16 cellular contexts compared by ENCODE assay signal in the genomic region with DNA sequence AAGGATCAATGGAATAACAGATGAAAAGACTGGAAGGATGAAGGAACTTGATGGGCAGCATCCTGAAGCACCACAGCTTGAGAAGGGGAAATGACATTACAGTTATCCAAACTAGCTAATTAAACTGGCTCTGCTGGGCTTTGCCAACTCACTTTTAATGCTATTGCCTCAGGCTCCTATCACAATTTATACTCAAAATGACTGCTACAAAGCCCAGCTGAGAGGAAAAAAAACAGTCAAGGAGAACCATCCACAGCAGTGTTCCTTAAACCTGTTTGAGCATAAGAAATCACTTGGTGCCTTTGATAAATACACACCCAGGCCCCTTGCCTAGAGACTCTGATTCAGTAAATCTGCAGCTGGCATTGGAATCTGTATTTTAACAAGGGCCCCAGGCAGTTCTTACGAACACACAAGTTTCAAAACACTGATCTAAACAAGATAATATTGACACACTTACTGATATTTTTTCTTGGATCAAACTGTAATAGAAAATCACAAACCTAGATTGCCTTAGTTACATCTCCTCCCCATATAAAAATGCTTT.
DNase-seq lines count a peak whose midpoint lies in the region; ATAC-seq, FAIRE-seq and TF ChIP-seq lines count a peak whose summit lies in the region.
"Had no signal": no experiment of that assay in that cellular context is flagged by ENCODE, and none has a peak within 500 bp of the region (broad histone marks: within the 10 kb centered on the region; RNA-seq: fewer than 3 reads in every experiment).

No MANE protein-coding gene starts in this region.

- no peak for FAIRE-seq in astrocyte (lab: Jason Lieb, UNC)
- FAIRE-seq: A204.1 had no signal

- H2AFZ ChIP-seq in astrocyte (ENCODE audit: low read depth, low read length): no peak overlapping the region

- H3K9me3 ChIP-seq in astrocyte (ENCODE audit: insufficient read depth, low read depth, low read length) (no peaks in the 10 kb centered on the region), stomach (no peaks in the 10 kb centered on the region), heart left ventricle (no peaks in the 10 kb centered on the region)
- H3K9me3 ChIP-seq: Peyer's patch had no signal

- DNase-seq in activated T-cell treated with anti-CD3 and anti-CD28 coated beads, Interleukin-2, amount 50 U/mL, for 24 hours: no peak
- DNase-seq in activated T-cell treated with anti-CD3 and anti-CD28 coated beads, Interleukin-2, amount 50 U/mL, for 4 hours: no peak
- DNase-seq in RPMI7951 (ENCODE audit: low read depth) (peak; percentile 57), astrocyte (ENCODE audit: low read depth) (no peak), stomach (no peak), NCI-H69 (lab: John Stamatoyannopoulos, UW) (no peak), heart left ventricle (no peak), NCI-H2081 treated with DMSO at 0.1 percent for 48 hours (lab: John Stamatoyannopoulos, UW) (no peak)
- DNase-seq: activated CD4-positive, alpha-beta T cell treated with anti-CD3 and anti-CD28 coated beads for 1 hour; activated CD8-positive, alpha-beta memory T cell treated with anti-CD3 and anti-CD28 coated beads, Interleukin-2, amount 10 ng/mL, durations not matched to agents 7 days and 5 days; activated gamma-delta T cell; central memory CD4-positive, alpha-beta T cell; GOT3; NCI-H1694 treated with DMSO at 0.1 percent for 48 hours; Peyer's patch had no signal

- H3K9ac ChIP-seq in astrocyte (ENCODE audit: low read length): peak overlapping the region; percentile 63

- H3K27ac Mint-ChIP-seq in activated T-cell treated with anti-CD3 and anti-CD28 coated beads, Interleukin-2, amount 50 U/mL, for 24 hours: peak overlapping the region; percentile 58
- no peak overlapping the region for H3K27ac Mint-ChIP-seq in astrocyte (ENCODE audit: unreplicated experiment)
- H3K27ac Mint-ChIP-seq: activated CD8-positive, alpha-beta memory T cell treated with anti-CD3 and anti-CD28 coated beads, Interleukin-2, amount 10 ng/mL, durations not matched to agents 7 days and 5 days had no signal

- no peaks in the 10 kb centered on the region for H3K36me3 ChIP-seq in astrocyte (ENCODE audit: insufficient read depth, low read length)
- H3K36me3 ChIP-seq in stomach: no peaks in the 10 kb centered on the region
- H3K36me3 ChIP-seq in heart left ventricle: no peaks in the 10 kb centered on the region
- H3K36me3 ChIP-seq: Peyer's patch had no signal

- 14 to 42% (median 28%) methylated on average over 1 of the region's 1 CpG for WGBS in stomach, 5 donors
- WGBS in heart left ventricle, 4 donors: 74 to 84% (median 80%) methylated on average over 1 of the region's 1 CpG

- TF ChIP-seq POLR2A in stomach (IDR thresholded peaks at IDR 0.05) (no peak), heart left ventricle (IDR thresholded peaks at IDR 0.05) (no peak)

- no peaks in the 10 kb centered on the region for H3K36me3 Mint-ChIP-seq in activated T-cell treated with anti-CD3 and anti-CD28 coated beads, Interleukin-2, amount 50 U/mL, for 24 hours (ENCODE audit: low read depth)
- H3K36me3 Mint-ChIP-seq in activated T-cell treated with anti-CD3 and anti-CD28 coated beads, Interleukin-2, amount 50 U/mL, for 4 hours (ENCODE audit: insufficient read depth): no peaks in the 10 kb centered on the region
- H3K36me3 Mint-ChIP-seq in astrocyte (ENCODE audit: low read depth, unreplicated experiment): no peaks in the 10 kb centered on the region
- H3K36me3 Mint-ChIP-seq: activated CD8-positive, alpha-beta memory T cell treated with anti-CD3 and anti-CD28 coated beads, Interleukin-2, amount 10 ng/mL, durations not matched to agents 7 days and 5 days had no signal

- H3K27me3 ChIP-seq in astrocyte (ENCODE audit: insufficient read depth, low read length) (no peaks in the 10 kb centered on the region), stomach (no peaks in the 10 kb centered on the region), heart left ventricle (no peaks in the 10 kb centered on the region)
- H3K27me3 ChIP-seq: Peyer's patch had no signal

- peaks cover 6% of the 10 kb centered on the region for H4K20me1 ChIP-seq in astrocyte (ENCODE audit: insufficient read depth, low read length)

- H3K4me2 ChIP-seq in astrocyte (ENCODE audit: low read length): peak overlapping the region; percentile 77

- H3K4me1 ChIP-seq in astrocyte (ENCODE audit: insufficient read depth, low read length) (peaks cover 60% of the 10 kb centered on the region), stomach (peaks cover 17 to 59% (median 42%) of the 10 kb centered on the region in 4 donors), heart left ventricle (peaks cover 3 to 56% (median 41%) of the 10 kb centered on the region in 12 donors)

- TF ChIP-seq EP300 in stomach (IDR thresholded peaks at IDR 0.05): no peak

- H3K9me3 Mint-ChIP-seq in activated T-cell treated with anti-CD3 and anti-CD28 coated beads, Interleukin-2, amount 50 U/mL, for 24 hours: no peaks in the 10 kb centered on the region
- peaks cover 5% of the 10 kb centered on the region for H3K9me3 Mint-ChIP-seq in activated T-cell treated with anti-CD3 and anti-CD28 coated beads, Interleukin-2, amount 50 U/mL, for 4 hours
- no peaks in the 10 kb centered on the region for H3K9me3 Mint-ChIP-seq in astrocyte (ENCODE audit: unreplicated experiment)

- no peak for TF ChIP-seq CTCF in astrocyte (IDR thresholded peaks at IDR 0.05; ENCODE audit: insufficient read depth, low read depth, low read length)
- no peak for TF ChIP-seq CTCF in stomach (IDR thresholded peaks at IDR 0.05)
- TF ChIP-seq CTCF in heart left ventricle (IDR thresholded peaks at IDR 0.05): no peak

- peaks cover 64% of the 10 kb centered on the region for H3K79me2 ChIP-seq in astrocyte (ENCODE audit: insufficient read depth, low read length)

- H3K4me3 ChIP-seq in astrocyte (ENCODE audit: insufficient read depth, low read depth, low read length) (no peak overlapping the region), stomach (no peak overlapping the region), heart left ventricle (no peak overlapping the region)
- H3K4me3 ChIP-seq: Peyer's patch had no signal

- peak overlapping the region; percentile 92 for H3K27ac ChIP-seq in astrocyte (ENCODE audit: low read depth, low read length)
- peak overlapping the region in 3 of 5 donors; percentile 10 to 50 (median 31) for H3K27ac ChIP-seq in stomach
- H3K27ac ChIP-seq in heart left ventricle: no peak overlapping the region

- peaks cover 36% of the 10 kb centered on the region for H3K4me1 Mint-ChIP-seq in activated T-cell treated with anti-CD3 and anti-CD28 coated beads, Interleukin-2, amount 50 U/mL, for 24 hours (ENCODE audit: low read depth)
- H3K4me1 Mint-ChIP-seq in activated T-cell treated with anti-CD3 and anti-CD28 coated beads, Interleukin-2, amount 50 U/mL, for 4 hours (ENCODE audit: low read depth): peaks cover 16% of the 10 kb centered on the region
- peaks cover 47% of the 10 kb centered on the region for H3K4me1 Mint-ChIP-seq in astrocyte (ENCODE audit: low read depth, unreplicated experiment)

- H3K4me3 Mint-ChIP-seq in activated T-cell treated with anti-CD3 and anti-CD28 coated beads, Interleukin-2, amount 50 U/mL, for 24 hours: no peak overlapping the region
- no peak overlapping the region for H3K4me3 Mint-ChIP-seq in activated T-cell treated with anti-CD3 and anti-CD28 coated beads, Interleukin-2, amount 50 U/mL, for 4 hours
- H3K4me3 Mint-ChIP-seq in astrocyte (ENCODE audit: unreplicated experiment): no peak overlapping the region
- H3K4me3 Mint-ChIP-seq: activated CD8-positive, alpha-beta memory T cell treated with anti-CD3 and anti-CD28 coated beads, Interleukin-2, amount 10 ng/mL, durations not matched to agents 7 days and 5 days had no signal

- intact Hi-C loops in stomach (cut with DNase I; ENCODE audit: low total_unique reads) (no loop called here), heart left ventricle (cut with DNase I) (loop anchor here in 4 of 10 donors (5.0 kb wide), 1 partner anchor 85 kb away; the partner anchor contains the start of gene MB21D2 (in 4 of the 4))

- ATAC-seq in activated T-cell treated with anti-CD3 and anti-CD28 coated beads, Interleukin-2, amount 50 U/mL, for 4 hours: no peak
- ATAC-seq in heart left ventricle: no peak
- ATAC-seq: activated CD8-positive, alpha-beta memory T cell treated with anti-CD3 and anti-CD28 coated beads, Interleukin-2, amount 10 ng/mL, durations not matched to agents 7 days and 5 days had no signal

- no peaks in the 10 kb centered on the region for H3K27me3 Mint-ChIP-seq in activated T-cell treated with anti-CD3 and anti-CD28 coated beads, Interleukin-2, amount 50 U/mL, for 24 hours
- H3K27me3 Mint-ChIP-seq in activated T-cell treated with anti-CD3 and anti-CD28 coated beads, Interleukin-2, amount 50 U/mL, for 4 hours (ENCODE audit: low read depth): no peaks in the 10 kb centered on the region
- H3K27me3 Mint-ChIP-seq in astrocyte (ENCODE audit: low read depth, unreplicated experiment): no peaks in the 10 kb centered on the region

Comparison
In these comparisons a context has a peak if more than half of its experiments do, and no peak if none do; other contexts are left out.
1. H3K27ac ChIP-seq: peak in astrocyte (single experiment) and stomach (3 of 5); none in heart left ventricle (0 of 12).